ENCODE assay signal across 1 cellular context in genomic region chr13:62799038-62799535, GRCh38.
TF ChIP-seq lines count a peak whose summit lies in the region.

No MANE protein-coding gene starts in this region.

TF ChIP-seq in IMR-90, 13 proteins besides CTCF, POLR2A, EP300 and RAD21:
- no peak for TF ChIP-seq BHLHE40 (IDR thresholded peaks at IDR 0.05; ENCODE audit: low read depth, low read length)
- no peak for TF ChIP-seq MAZ (IDR thresholded peaks at IDR 0.05; ENCODE audit: borderline replicate concordance, low read depth, low read length)
- TF ChIP-seq RCOR1 (IDR thresholded peaks at IDR 0.05; ENCODE audit: insufficient replicate concordance, low read length) = no peak
- no peak for TF ChIP-seq SMC3 (IDR thresholded peaks at IDR 0.05; ENCODE audit: low read depth, low read length)
- no peak for TF ChIP-seq CHD1 (IDR thresholded peaks at IDR 0.05; ENCODE audit: low read depth, low read length)
- no peak for TF ChIP-seq FOS (IDR thresholded peaks at IDR 0.05; ENCODE audit: low read depth, low read length)
- TF ChIP-seq NFE2L2 (IDR thresholded peaks at IDR 0.05; ENCODE audit: low read depth, low read length) = no peak
- TF ChIP-seq ELK1 (IDR thresholded peaks at IDR 0.05; ENCODE audit: borderline replicate concordance, low read depth, low read length) = no peak
- TF ChIP-seq MAFK (IDR thresholded peaks at IDR 0.05; ENCODE audit: low read depth, low read length) = no peak
- no peak for TF ChIP-seq MXI1 (IDR thresholded peaks at IDR 0.05; ENCODE audit: borderline replicate concordance, low read depth, low read length)
- TF ChIP-seq CEBPB (IDR thresholded peaks at IDR 0.05; ENCODE audit: low read depth, low read length) = no peak
- no peak for TF ChIP-seq RFX5 (IDR thresholded peaks at IDR 0.05; ENCODE audit: low read depth, low read length)
- no peak for TF ChIP-seq USF2 (IDR thresholded peaks at IDR 0.05; ENCODE audit: low read depth, low read length)
